Comparison of ENCODE assay signal across 1 cellular context in genomic region chr7:135557455-135558336, GRCh38.
TF ChIP-seq lines count a peak whose summit lies in the region.

Gene NUP205, plus strand, starts transcription at chr7:135557917. Its CDS starts 28 bp downstream, at chr7:135557945.

TF ChIP-seq in K562, 482 proteins besides CTCF, POLR2A, EP300 and RAD21 (continued from another document and continues in another):
- no peak for TF ChIP-seq RBM14 (IDR thresholded peaks at IDR 0.05; ENCODE audit: borderline replicate concordance, insufficient read depth, low read depth, low read length)
- peak; percentile 59; the same call in 1 of the 2 replicates for TF ChIP-seq PHF21A (IDR thresholded peaks at IDR 0.05; ENCODE audit: borderline replicate concordance, low read depth)
- peak; percentile 93 for TF ChIP-seq DIDO1 (tag; IDR thresholded peaks at IDR 0.05; ENCODE audit: low read depth)
- 0 out of 2 replicates have a peak, but pooled peaks have one; percentile 9 for TF ChIP-seq ZBTB2 (IDR thresholded peaks at IDR 0.05)
- no peak for TF ChIP-seq ZNF384 (IDR thresholded peaks at IDR 0.05; ENCODE audit: low read depth, low read length)
- TF ChIP-seq RNF2 (IDR thresholded peaks at IDR 0.05), result peak; percentile 81; the same call in 1 of the 2 replicates
- TF ChIP-seq BMI1 (IDR thresholded peaks at IDR 0.05; ENCODE audit: low read length), result no peak
- TF ChIP-seq ZBTB43 (CRISPR knock-in tag; IDR thresholded peaks at IDR 0.05), result peak; percentile 84
- TF ChIP-seq ELF1 (tag; IDR thresholded peaks at IDR 0.05), result peak; percentile 67
- peak; percentile 82 to 91 for TF ChIP-seq SIX5 (IDR thresholded peaks at IDR 0.05; ENCODE audit: borderline replicate concordance in 1 of 2, insufficient read depth in 1 of 2, low read depth in 1 of 2, low read length in 2 of 2)
- TF ChIP-seq NR2C1 (IDR thresholded peaks at IDR 0.05), result peak; percentile 77
- peak; percentile 84 for TF ChIP-seq NR2C1 (tag; IDR thresholded peaks at IDR 0.05)
- peak; percentile 86 for TF ChIP-seq CBX1 (IDR thresholded peaks at IDR 0.05; ENCODE audit: low read depth)
- TF ChIP-seq BRD9 (IDR thresholded peaks at IDR 0.05; ENCODE audit: low read depth, partially characterized antibody), result no peak
- TF ChIP-seq PML (IDR thresholded peaks at IDR 0.05; ENCODE audit: low read length), result peak; percentile 95
- TF ChIP-seq NEUROD1 (IDR thresholded peaks at IDR 0.05; ENCODE audit: borderline replicate concordance, low read depth, low read length, partially characterized antibody), result peak; percentile 88
- TF ChIP-seq BDP1 (IDR thresholded peaks at IDR 0.05; ENCODE audit: insufficient read depth, insufficient read length), result no peak
- TF ChIP-seq HOMEZ (CRISPR knock-in tag; IDR thresholded peaks at IDR 0.05), result no peak
- TF ChIP-seq HNRNPH1 (optimal IDR thresholded peaks at IDR 0.05; ENCODE audit: low read depth, low read length), result no peak
- TF ChIP-seq PBX2 (CRISPR knock-in tag; IDR thresholded peaks at IDR 0.05; ENCODE audit: low read depth), result no peak
- no peak; the same call in 1 of the 2 replicates for TF ChIP-seq PBX2 (tag; conservative IDR thresholded peaks at IDR 0.05; ENCODE audit: low read depth)
- TF ChIP-seq HNRNPL (IDR thresholded peaks at IDR 0.05; ENCODE audit: low read depth, low read length), result no peak
- TF ChIP-seq ZBTB7A (IDR thresholded peaks at IDR 0.05; ENCODE audit: borderline replicate concordance, control insufficient read depth, low read depth, low read length), result no peak
- TF ChIP-seq E2F5 (CRISPR knock-in tag; IDR thresholded peaks at IDR 0.05), result peak; percentile 55; the same call in 1 of the 2 replicates
- TF ChIP-seq ASH1L (IDR thresholded peaks at IDR 0.05; ENCODE audit: borderline replicate concordance, low read depth, partially characterized antibody), result no peak
- TF ChIP-seq FIP1L1 (IDR thresholded peaks at IDR 0.05; ENCODE audit: low read depth, low read length, poor library complexity, severe bottlenecking), result no peak
- TF ChIP-seq THAP7 (CRISPR knock-in tag; IDR thresholded peaks at IDR 0.05), result 0 out of 2 replicates have a peak, but pooled peaks have one; percentile 23
- TF ChIP-seq RHOXF2B (CRISPR knock-in tag; conservative IDR thresholded peaks at IDR 0.05), result no peak
- peak; percentile 69 for TF ChIP-seq USF1 (CRISPR knock-in tag; IDR thresholded peaks at IDR 0.05)
- TF ChIP-seq IRF9 (tag; IDR thresholded peaks at IDR 0.05), result no peak
- no peak for TF ChIP-seq XRCC4 (IDR thresholded peaks at IDR 0.05; ENCODE audit: extremely low read depth, insufficient read depth, insufficient read length)
- TF ChIP-seq ZNF436 (CRISPR knock-in tag; IDR thresholded peaks at IDR 0.05), result no peak
- no peak for TF ChIP-seq GTF3C2 (IDR thresholded peaks at IDR 0.05; ENCODE audit: borderline replicate concordance, extremely low read depth, insufficient read length)
- TF ChIP-seq ESRRB (CRISPR knock-in tag; IDR thresholded peaks at IDR 0.05; ENCODE audit: borderline replicate concordance), result no peak
- 0 out of 2 replicates have a peak, but pooled peaks have one; percentile 49 for TF ChIP-seq NR4A1 (CRISPR knock-in tag; IDR thresholded peaks at IDR 0.05)
- TF ChIP-seq NR4A1 (tag; IDR thresholded peaks at IDR 0.05), result peak; percentile 72; the same call in 1 of the 2 replicates
- peak; percentile 97 for TF ChIP-seq CREM (IDR thresholded peaks at IDR 0.05; ENCODE audit: low read depth)
- no peak for TF ChIP-seq CREBBP (IDR thresholded peaks at IDR 0.05; ENCODE audit: low read depth, low read length)
- TF ChIP-seq DACH1 (IDR thresholded peaks at IDR 0.05; ENCODE audit: partially characterized antibody), result peak; percentile 98
- TF ChIP-seq DDX20 (tag; IDR thresholded peaks at IDR 0.05; ENCODE audit: low read depth), result 0 out of 2 replicates have a peak, but pooled peaks have one; percentile 61
- peak; percentile 76; the same call in 1 of the 2 replicates for TF ChIP-seq SRSF3 (IDR thresholded peaks at IDR 0.05; ENCODE audit: insufficient read depth, low read length)
- no peak for TF ChIP-seq BCL6 (CRISPR knock-in tag; IDR thresholded peaks at IDR 0.05)
- TF ChIP-seq ZBTB1 (CRISPR knock-in tag; IDR thresholded peaks at IDR 0.05; ENCODE audit: borderline replicate concordance, low read depth), result no peak
- TF ChIP-seq FOS (IDR thresholded peaks at IDR 0.05; ENCODE audit: extremely low read depth, insufficient read length), result no peak
- TF ChIP-seq STAG1 (CRISPR knock-in tag; IDR thresholded peaks at IDR 0.05; ENCODE audit: borderline replicate concordance), result no peak
- no peak; the same call in 1 of the 2 replicates for TF ChIP-seq TGIF2 (CRISPR knock-in tag; IDR thresholded peaks at IDR 0.05)
- TF ChIP-seq NFE2 (IDR thresholded peaks at IDR 0.05; ENCODE audit: low read depth), result peak; percentile 100
- no peak for TF ChIP-seq PCBP2 (IDR thresholded peaks at IDR 0.05; ENCODE audit: low read depth, low read length, poor library complexity, severe bottlenecking)
- TF ChIP-seq RBM17 (IDR thresholded peaks at IDR 0.05; ENCODE audit: borderline replicate concordance, low read depth, low read length), result no peak
- TF ChIP-seq ZNF408 (CRISPR knock-in tag; IDR thresholded peaks at IDR 0.05; ENCODE audit: low read depth), result no peak
- peak; percentile 32; the same call in 1 of the 2 replicates for TF ChIP-seq LEF1 (IDR thresholded peaks at IDR 0.05)
- peak; percentile 66 for TF ChIP-seq GMEB1 (CRISPR knock-in tag; IDR thresholded peaks at IDR 0.05)
- TF ChIP-seq DNMT1 (IDR thresholded peaks at IDR 0.05), result no peak
